In the genomic region with DNA sequence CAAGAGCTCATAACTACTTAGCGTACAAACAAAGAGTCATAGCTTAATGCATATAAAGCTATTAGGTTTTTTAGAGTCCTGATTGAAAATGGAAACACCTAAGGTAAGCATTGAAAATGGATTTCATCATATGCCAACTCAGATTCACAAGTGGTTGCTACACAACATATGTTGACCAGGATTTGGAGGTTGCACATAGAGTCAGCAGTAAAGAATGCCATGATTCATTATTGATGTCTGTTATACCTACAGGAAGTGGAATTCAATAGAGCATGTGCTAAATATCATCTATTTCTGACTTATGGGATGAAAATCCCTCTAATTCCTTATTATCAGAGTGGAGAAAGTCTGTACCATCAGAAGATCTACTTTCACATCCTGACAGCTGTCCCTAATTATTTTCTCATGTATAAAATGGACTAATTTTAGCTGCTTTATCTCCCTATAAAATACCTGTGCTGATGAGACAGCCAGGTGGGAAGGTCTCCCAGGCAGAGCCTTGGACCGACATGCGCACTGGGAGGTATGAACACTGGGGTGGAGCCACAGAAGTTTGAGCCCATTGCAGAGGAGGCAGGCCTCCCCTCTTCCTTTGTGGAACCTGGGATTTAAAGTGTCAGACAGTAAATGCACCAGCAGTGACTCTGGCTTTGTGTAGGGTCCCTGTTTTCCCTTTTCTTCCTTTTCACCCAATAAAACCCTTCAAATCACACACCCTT, we compare ENCODE assay signal across 15 cellular contexts.
DNase-seq lines count a peak whose midpoint lies in the region; FAIRE-seq and TF ChIP-seq lines count a peak whose summit lies in the region.
"Had no signal": no experiment of that assay in that cellular context is flagged by ENCODE, and none has a peak within 500 bp of the region (broad histone marks: within the 10 kb centered on the region; RNA-seq: fewer than 3 reads in every experiment).

No MANE protein-coding gene starts in this region.

- no peak overlapping the region for H3K4me3 ChIP-seq in SK-N-SH (ENCODE audit: low read depth in 2 of 2, low read length in 1 of 2)
- H3K4me3 ChIP-seq: heart right ventricle, lung had no signal

- POLR2A ChIA-PET in SK-N-SH (lab: Yijun Ruan, JAX): no interaction called here

- no peak for TF ChIP-seq POLR2A in H54 (IDR thresholded peaks at IDR 0.05; ENCODE audit: low read depth, low read length)

- H3K36me3 ChIP-seq in SK-N-SH (replicated peaks in 1 of 2; ENCODE audit: control insufficient read depth in 1 of 2, insufficient read depth in 2 of 2, low read length in 1 of 2): no peaks in the 10 kb centered on the region
- H3K36me3 ChIP-seq: heart right ventricle had no signal

- DNase-seq in A172 (ENCODE audit: low spot score): peak; percentile 26
- DNase-seq in H54 (ENCODE audit: insufficient read length, low spot score): no peak
- DNase-seq in SK-N-SH: no peak
- peak; percentile 79 for DNase-seq in fibroblast of gingiva (ENCODE audit: low read depth)
- no peak for DNase-seq in NCI-H2107 treated with DMSO at 0.1 percent for 48 hours (lab: John Stamatoyannopoulos, UW; ENCODE audit: unreplicated experiment)
- DNase-seq in SK-N-DZ (ENCODE audit: low spot score): no peak
- no peak for DNase-seq in NK-92 treated with Interleukin-12 subunit alpha and Interleukin-12 subunit beta, amount 100 ng/mL, for 24 hours (lab: John Stamatoyannopoulos, UW)
- no peak for DNase-seq in caudate nucleus (lab: John Stamatoyannopoulos, UW)
- DNase-seq: activated effector memory CD4-positive, alpha-beta T cell treated with anti-CD3 and anti-CD28 coated beads, Interleukin-2, amount 50 U/mL, for 16 hours; heart right ventricle; NCI-H187 treated with DMSO at 0.1 percent for 48 hours; nucleus accumbens had no signal

- no peaks in the 10 kb centered on the region for H4K20me1 ChIP-seq in SK-N-SH (ENCODE audit: insufficient read depth)

- 0 out of 2 replicates have a peak overlapping the region, but pooled peaks have one; percentile 19 for H3K9ac ChIP-seq in SK-N-SH

- peak in 1 of 2 experiments; percentile 92; a peak in 2 of 4 replicates for TF ChIP-seq EP300 in SK-N-SH (IDR thresholded peaks at IDR 0.05; ENCODE audit: borderline replicate concordance in 1 of 2, low read depth in 1 of 2, low read length in 1 of 2)

- no peak for TF ChIP-seq CTCF in SK-N-SH (IDR thresholded peaks at IDR 0.05)

- FAIRE-seq in H54 (lab: Jason Lieb, UNC): peak; percentile 57
- FAIRE-seq: A204.1, colon had no signal

- no peaks in the 10 kb centered on the region for H3K4me1 ChIP-seq in SK-N-SH (ENCODE audit: control insufficient read depth in 1 of 2, insufficient read depth in 2 of 2, low read depth in 1 of 2, low read length in 1 of 2)
- H3K4me1 ChIP-seq: heart right ventricle had no signal

- CTCF ChIA-PET in SK-N-SH (lab: Yijun Ruan, JAX): no interaction called here

- H3K9me3 ChIP-seq in SK-N-SH: no peaks in the 10 kb centered on the region
- H3K9me3 ChIP-seq: heart right ventricle had no signal

- 72% methylated on average over 3 of the region's 3 CpGs for WGBS in SK-N-SH (ENCODE audit: low lambda C conversion rate)

- H3K9me2 ChIP-seq in SK-N-SH: no peaks in the 10 kb centered on the region

- TF ChIP-seq RAD21 in SK-N-SH (IDR thresholded peaks at IDR 0.05; ENCODE audit: low read length): no peak

- peak overlapping the region; percentile 64 to 73; a peak in 3 of 4 replicates for H3K27ac ChIP-seq in SK-N-SH (ENCODE audit: low read depth in 2 of 2, low read length in 1 of 2)
- no peak overlapping the region for H3K27ac ChIP-seq in caudate nucleus (ENCODE audit: low read depth, low read length)
- H3K27ac ChIP-seq: heart right ventricle had no signal

- H3K79me2 ChIP-seq in SK-N-SH (ENCODE audit: insufficient read depth): no peaks in the 10 kb centered on the region

- H2AFZ ChIP-seq in SK-N-SH (ENCODE audit: low read depth): peak overlapping the region; percentile 46; the same call in 1 of the 2 replicates

- no peaks in the 10 kb centered on the region for H3K27me3 ChIP-seq in SK-N-SH (ENCODE audit: insufficient read depth)
- H3K27me3 ChIP-seq: heart right ventricle had no signal

- H3F3A ChIP-seq in SK-N-SH (replicated peaks; ENCODE audit: insufficient read depth): no peaks in the 10 kb centered on the region

- no peak overlapping the region for H3K4me2 ChIP-seq in SK-N-SH

TF ChIP-seq in SK-N-SH, 30 proteins besides CTCF, POLR2A, EP300 and RAD21 (continues in another document):
- TF ChIP-seq MEF2A (IDR thresholded peaks at IDR 0.05; ENCODE audit: borderline replicate concordance, low read depth): 0 out of 2 replicates have a peak, but pooled peaks have one; percentile 32
- no peak for TF ChIP-seq CHD2 (IDR thresholded peaks at IDR 0.05; ENCODE audit: low read length, partially characterized antibody)
- TF ChIP-seq, protein P1, sequence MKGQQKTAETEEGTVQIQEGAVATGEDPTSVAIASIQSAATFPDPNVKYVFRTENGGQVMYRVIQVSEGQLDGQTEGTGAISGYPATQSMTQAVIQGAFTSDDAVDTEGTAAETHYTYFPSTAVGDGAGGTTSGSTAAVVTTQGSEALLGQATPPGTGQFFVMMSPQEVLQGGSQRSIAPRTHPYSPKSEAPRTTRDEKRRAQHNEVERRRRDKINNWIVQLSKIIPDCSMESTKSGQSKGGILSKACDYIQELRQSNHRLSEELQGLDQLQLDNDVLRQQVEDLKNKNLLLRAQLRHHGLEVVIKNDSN (IDR thresholded peaks at IDR 0.05; ENCODE audit: borderline replicate concordance, low read depth): no peak
- no peak for TF ChIP-seq EZH2phosphoT487 (IDR thresholded peaks at IDR 0.05; ENCODE audit: borderline replicate concordance, low read depth)
- no peak for TF ChIP-seq GABPA (IDR thresholded peaks at IDR 0.05; ENCODE audit: low read depth)
- no peak for TF ChIP-seq YY1 (IDR thresholded peaks at IDR 0.05; ENCODE audit: low read depth)
- no peak for TF ChIP-seq ELF1 (IDR thresholded peaks at IDR 0.05)
- TF ChIP-seq, protein P2, sequence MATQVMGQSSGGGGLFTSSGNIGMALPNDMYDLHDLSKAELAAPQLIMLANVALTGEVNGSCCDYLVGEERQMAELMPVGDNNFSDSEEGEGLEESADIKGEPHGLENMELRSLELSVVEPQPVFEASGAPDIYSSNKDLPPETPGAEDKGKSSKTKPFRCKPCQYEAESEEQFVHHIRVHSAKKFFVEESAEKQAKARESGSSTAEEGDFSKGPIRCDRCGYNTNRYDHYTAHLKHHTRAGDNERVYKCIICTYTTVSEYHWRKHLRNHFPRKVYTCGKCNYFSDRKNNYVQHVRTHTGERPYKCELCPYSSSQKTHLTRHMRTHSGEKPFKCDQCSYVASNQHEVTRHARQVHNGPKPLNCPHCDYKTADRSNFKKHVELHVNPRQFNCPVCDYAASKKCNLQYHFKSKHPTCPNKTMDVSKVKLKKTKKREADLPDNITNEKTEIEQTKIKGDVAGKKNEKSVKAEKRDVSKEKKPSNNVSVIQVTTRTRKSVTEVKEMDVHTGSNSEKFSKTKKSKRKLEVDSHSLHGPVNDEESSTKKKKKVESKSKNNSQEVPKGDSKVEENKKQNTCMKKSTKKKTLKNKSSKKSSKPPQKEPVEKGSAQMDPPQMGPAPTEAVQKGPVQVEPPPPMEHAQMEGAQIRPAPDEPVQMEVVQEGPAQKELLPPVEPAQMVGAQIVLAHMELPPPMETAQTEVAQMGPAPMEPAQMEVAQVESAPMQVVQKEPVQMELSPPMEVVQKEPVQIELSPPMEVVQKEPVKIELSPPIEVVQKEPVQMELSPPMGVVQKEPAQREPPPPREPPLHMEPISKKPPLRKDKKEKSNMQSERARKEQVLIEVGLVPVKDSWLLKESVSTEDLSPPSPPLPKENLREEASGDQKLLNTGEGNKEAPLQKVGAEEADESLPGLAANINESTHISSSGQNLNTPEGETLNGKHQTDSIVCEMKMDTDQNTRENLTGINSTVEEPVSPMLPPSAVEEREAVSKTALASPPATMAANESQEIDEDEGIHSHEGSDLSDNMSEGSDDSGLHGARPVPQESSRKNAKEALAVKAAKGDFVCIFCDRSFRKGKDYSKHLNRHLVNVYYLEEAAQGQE (IDR thresholded peaks at IDR 0.05; ENCODE audit: low read depth, low read length): no peak
- no peak for TF ChIP-seq MXI1 (IDR thresholded peaks at IDR 0.05; ENCODE audit: low read depth, low read length)
- TF ChIP-seq, protein P3, sequence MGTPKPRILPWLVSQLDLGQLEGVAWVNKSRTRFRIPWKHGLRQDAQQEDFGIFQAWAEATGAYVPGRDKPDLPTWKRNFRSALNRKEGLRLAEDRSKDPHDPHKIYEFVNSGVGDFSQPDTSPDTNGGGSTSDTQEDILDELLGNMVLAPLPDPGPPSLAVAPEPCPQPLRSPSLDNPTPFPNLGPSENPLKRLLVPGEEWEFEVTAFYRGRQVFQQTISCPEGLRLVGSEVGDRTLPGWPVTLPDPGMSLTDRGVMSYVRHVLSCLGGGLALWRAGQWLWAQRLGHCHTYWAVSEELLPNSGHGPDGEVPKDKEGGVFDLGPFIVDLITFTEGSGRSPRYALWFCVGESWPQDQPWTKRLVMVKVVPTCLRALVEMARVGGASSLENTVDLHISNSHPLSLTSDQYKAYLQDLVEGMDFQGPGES (IDR thresholded peaks at IDR 0.05; ENCODE audit: low read depth, low read length): no peak
- TF ChIP-seq, protein P4, sequence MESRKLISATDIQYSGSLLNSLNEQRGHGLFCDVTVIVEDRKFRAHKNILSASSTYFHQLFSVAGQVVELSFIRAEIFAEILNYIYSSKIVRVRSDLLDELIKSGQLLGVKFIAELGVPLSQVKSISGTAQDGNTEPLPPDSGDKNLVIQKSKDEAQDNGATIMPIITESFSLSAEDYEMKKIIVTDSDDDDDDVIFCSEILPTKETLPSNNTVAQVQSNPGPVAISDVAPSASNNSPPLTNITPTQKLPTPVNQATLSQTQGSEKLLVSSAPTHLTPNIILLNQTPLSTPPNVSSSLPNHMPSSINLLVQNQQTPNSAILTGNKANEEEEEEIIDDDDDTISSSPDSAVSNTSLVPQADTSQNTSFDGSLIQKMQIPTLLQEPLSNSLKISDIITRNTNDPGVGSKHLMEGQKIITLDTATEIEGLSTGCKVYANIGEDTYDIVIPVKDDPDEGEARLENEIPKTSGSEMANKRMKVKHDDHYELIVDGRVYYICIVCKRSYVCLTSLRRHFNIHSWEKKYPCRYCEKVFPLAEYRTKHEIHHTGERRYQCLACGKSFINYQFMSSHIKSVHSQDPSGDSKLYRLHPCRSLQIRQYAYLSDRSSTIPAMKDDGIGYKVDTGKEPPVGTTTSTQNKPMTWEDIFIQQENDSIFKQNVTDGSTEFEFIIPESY (IDR thresholded peaks at IDR 0.05; ENCODE audit: borderline replicate concordance, low read depth): no peak
- peak; percentile 54; the same call in 1 of the 2 replicates for TF ChIP-seq NFIC (IDR thresholded peaks at IDR 0.05; ENCODE audit: borderline replicate concordance)

Comparison
In these comparisons a context has a peak if more than half of its experiments do, and no peak if none do; other contexts are left out.
1. DNase-seq: peak in A172 (single experiment) and fibroblast of gingiva (single experiment); none in H54 (single experiment), SK-N-SH (single experiment), NCI-H2107 treated with DMSO at 0.1 percent for 48 hours (single experiment), SK-N-DZ (single experiment), NK-92 treated with Interleukin-12 subunit alpha and Interleukin-12 subunit beta, amount 100 ng/mL, for 24 hours (single experiment) and caudate nucleus (0 of 61).